ENCODE assay signal across 8 cellular contexts in the genomic region with DNA sequence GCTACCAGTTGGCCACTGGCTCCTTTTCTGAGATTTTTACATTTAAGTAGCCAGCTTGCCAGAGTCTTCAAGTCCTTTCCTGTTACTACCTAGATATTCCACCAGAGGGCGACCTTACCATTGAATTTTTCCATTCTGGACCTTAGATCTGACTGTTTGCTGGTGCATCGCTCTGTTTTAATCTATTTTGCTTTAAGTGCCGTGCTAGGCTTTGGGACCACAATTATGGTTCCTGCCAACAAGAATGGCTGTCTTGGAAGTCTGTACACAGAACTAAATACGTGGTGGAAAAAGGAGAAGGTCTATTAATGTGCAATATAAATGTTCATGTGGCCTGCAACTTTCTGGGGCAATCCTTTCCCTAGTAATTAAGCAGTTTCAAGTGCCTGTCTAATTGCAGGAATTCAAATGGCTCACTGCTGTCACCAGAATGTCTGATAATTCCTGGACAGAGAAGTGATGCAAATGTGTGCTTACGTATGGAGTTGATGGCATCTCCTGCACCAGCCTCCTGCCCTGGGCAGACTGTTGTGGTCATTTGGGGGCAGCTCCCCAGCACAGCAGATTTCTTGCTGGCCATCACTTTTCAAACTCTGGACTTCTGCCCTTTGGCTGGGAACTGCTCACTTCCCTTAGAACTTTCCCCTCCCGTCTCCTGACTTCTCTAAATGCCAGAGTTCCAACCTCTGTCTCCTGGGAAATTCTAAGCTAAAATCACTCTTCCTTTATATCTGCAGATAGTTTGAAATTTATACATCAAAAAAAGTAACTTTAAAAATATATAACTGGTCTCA. TPM values are rescaled to one million over a fixed set of nuclear protein-coding genes. Genes with fewer than 3 reads are reported as not detected.
DNase-seq lines count a peak whose midpoint lies in the region; ATAC-seq lines count a peak whose summit lies in the region.

No MANE protein-coding gene starts in this region.

- intact Hi-C loops in Right ventricle myocardium inferior (cut with DNase I) (loop anchor here (1.0 to 10.0 kb wide), 3 partner anchors 64 to 233 kb away; no protein-coding TSS in a partner anchor), cardiac septum (cut with DNase I) (loop anchor here (1.0 to 10.0 kb wide), 3 partner anchors 67 to 232 kb away; no protein-coding TSS in a partner anchor)

- DNase-seq in Right ventricle myocardium inferior (ENCODE audit: missing footprints) (no peak), cardiac septum (ENCODE audit: low spot score) (no peak), NCI-H1105 (lab: John Stamatoyannopoulos, UW) (peak; percentile 63), SIG-M5 treated with dmso at 0.1 percent for 504 hours (lab: John Stamatoyannopoulos, UW; ENCODE audit: unreplicated experiment) (peak; percentile 81), T47D (ENCODE audit: low read depth in 1 of 2, low spot score in 1 of 2) (peak; percentile 49 to 85), immature natural killer cell (peak; percentile 63 to 74 (median 70))
- peak; percentile 20 for DNase-seq in stimulated activated CD4-positive, alpha-beta T cell treated with anti-CD3 and anti-CD28 coated beads, Interleukin-1b, Interleukin-23, amount 100 ng/mL, for 48 hours

- peaks cover 0 to 6% (median 0%) of the 10 kb centered on the region in 3 donors for H3K27me3 Mint-ChIP-seq in immature natural killer cell (ENCODE audit: low read depth in 3 of 3)

- no peak overlapping the region for H3K27ac Mint-ChIP-seq in immature natural killer cell

- no peaks in the 10 kb centered on the region for H3K36me3 Mint-ChIP-seq in immature natural killer cell

- H3K4me1 Mint-ChIP-seq in immature natural killer cell, result peaks cover 21 to 22% of the 10 kb centered on the region in 2 donors

- H3K9me3 Mint-ChIP-seq in immature natural killer cell, result no peaks in the 10 kb centered on the region

- ATAC-seq in Right ventricle myocardium inferior, result peak; percentile 58
- ATAC-seq in HG03521 (IDR thresholded peaks at IDR 0.05; ENCODE audit: unreplicated experiment), result no peak

- in situ Hi-C loops in T47D (cut with HindIII; ENCODE audit: low pct_unique_long_range_greater_than_20kb, low sequenced_read_pairs), result no loop called here

- no peak overlapping the region for H3K4me3 Mint-ChIP-seq in immature natural killer cell

RNA-seq across cellular contexts. Expression of gene HLA-DOA, which starts 5.6 kb away (rescaled TPM):
- total RNA-seq in Right ventricle myocardium inferior (1.5 TPM), cardiac septum (1.6 TPM)
- 1 to 10 TPM in 2 of 3 donors, under 1 TPM in 1; 0.37 to 5.2 (median 2.8) TPM for polyA plus RNA-seq in immature natural killer cell

RNA-seq across cellular contexts. Expression of gene BRD2, which starts 46.6 kb away (rescaled TPM):
- total RNA-seq in Right ventricle myocardium inferior (64.1 TPM), cardiac septum (88.7 TPM)
- polyA plus RNA-seq in immature natural killer cell, result 100 to 1,000 TPM in 1 of 3 donors, 10 to 100 TPM in 2; 29.8 to 119 (median 31.5) TPM

RNA-seq across cellular contexts. Expression of gene HLA-DPA1, which starts 58.4 kb away (rescaled TPM):
- total RNA-seq in Right ventricle myocardium inferior (42.8 TPM), cardiac septum (35.8 TPM)
- 100 to 1,000 TPM; 173 to 252 (median 202) TPM for polyA plus RNA-seq in immature natural killer cell

Comparison
In these comparisons a context has a peak if more than half of its experiments do, and no peak if none do; other contexts are left out.
1. DNase-seq: peak in NCI-H1105 (single experiment), SIG-M5 treated with dmso at 0.1 percent for 504 hours (single experiment), T47D (2 of 2), immature natural killer cell (3 of 3) and stimulated activated CD4-positive, alpha-beta T cell treated with anti-CD3 and anti-CD28 coated beads, Interleukin-1b, Interleukin-23, amount 100 ng/mL, for 48 hours (single experiment); none in Right ventricle myocardium inferior (single experiment) and cardiac septum (single experiment).